ENCODE assay signal across 16 cellular contexts in genomic region chr4:73815145-73815544, GRCh38. TPM values are rescaled to one million over a fixed set of nuclear protein-coding genes. Genes with fewer than 3 reads are reported as not detected.
DNase-seq lines count a peak whose midpoint lies in the region; ATAC-seq and TF ChIP-seq lines count a peak whose summit lies in the region.
"Had no signal": no experiment of that assay in that cellular context is flagged by ENCODE, and none has a peak within 500 bp of the region (broad histone marks: within the 10 kb centered on the region; RNA-seq: fewer than 3 reads in every experiment).

No MANE protein-coding gene starts in this region.

- ATAC-seq in HG02623 (IDR thresholded peaks at IDR 0.05; ENCODE audit: unreplicated experiment) (no peak), HG03520 (IDR thresholded peaks at IDR 0.05; ENCODE audit: unreplicated experiment) (no peak), GM18867 (IDR thresholded peaks at IDR 0.05; ENCODE audit: unreplicated experiment) (no peak)
- ATAC-seq: psoas muscle had no signal

- H3K36me3 ChIP-seq in PC-9 (ENCODE audit: low read depth): no peaks in the 10 kb centered on the region
- H3K36me3 ChIP-seq: BE2C had no signal

- no peak overlapping the region for H2AFZ ChIP-seq in PC-9

- H4K20me1 ChIP-seq in PC-9 (ENCODE audit: insufficient read depth): no peaks in the 10 kb centered on the region

- H3K4me1 ChIP-seq in PC-9 (replicated peaks; ENCODE audit: insufficient read depth): peaks cover 6% of the 10 kb centered on the region; the same call in 1 of the 2 replicates
- H3K4me1 ChIP-seq: BE2C, psoas muscle had no signal

- no peaks in the 10 kb centered on the region for H3K9me3 ChIP-seq in PC-9 (ENCODE audit: insufficient read depth, low read depth)
- H3K9me3 ChIP-seq: BE2C, psoas muscle had no signal

- no peaks in the 10 kb centered on the region for H3K9me2 ChIP-seq in PC-9 (ENCODE audit: insufficient read depth)

- CTCF ChIA-PET in PC-9 (lab: Charles Lee): no interaction called here

- H3K4me3 ChIP-seq in choroid plexus epithelial cell (ENCODE audit: low read depth, low read length) (no peak overlapping the region), PC-9 (no peak overlapping the region)
- H3K4me3 ChIP-seq: psoas muscle had no signal

- POLR2A ChIA-PET in PC-9 (lab: Charles Lee; ENCODE audit: unreplicated experiment): no interaction called here

- no peak overlapping the region for H3K27ac ChIP-seq in PC-9
- H3K27ac ChIP-seq: psoas muscle had no signal

- no peak overlapping the region for H3K4me2 ChIP-seq in PC-9

- no peaks in the 10 kb centered on the region for H3F3A ChIP-seq in PC-9 (ENCODE audit: insufficient read depth, low read depth)

- TF ChIP-seq CTCF in choroid plexus epithelial cell (conservative IDR thresholded peaks at IDR 0.05; ENCODE audit: low read depth, low read length) (no peak), PC-9 (conservative IDR thresholded peaks at IDR 0.05) (no peak)

- no peaks in the 10 kb centered on the region for H3K79me2 ChIP-seq in PC-9 (ENCODE audit: low read depth)

- DNase-seq in A172 (ENCODE audit: low spot score): peak; percentile 11
- peak; percentile 33 for DNase-seq in GDM1 (lab: John Stamatoyannopoulos, UW)
- peak; percentile 60 for DNase-seq in NCI-H2029 (lab: John Stamatoyannopoulos, UW)
- DNase-seq in choroid plexus epithelial cell (ENCODE audit: low read depth): peak; percentile 63
- DNase-seq in PC-9: no peak
- DNase-seq: activated T-cell treated with anti-CD3 and anti-CD28 coated beads, Interleukin-2, amount 50 U/mL, for 1 hour; BE2C; endodermal cell; hippocampal formation; mesendoderm; NCI-H2081; psoas muscle; stimulated activated naive CD4-positive, alpha-beta T cell had no signal

- no peaks in the 10 kb centered on the region for H3K27me3 ChIP-seq in PC-9 (ENCODE audit: insufficient read depth, low read depth)
- H3K27me3 ChIP-seq: BE2C had no signal

- BruUV-seq in PC-9 (replicated peaks; lab: Mats Ljungman, UMichigan): no TSS peak

- intact Hi-C loops in PC-9 (cut with micrococcal nuclease; ENCODE audit: unreplicated experiment): no loop called here

RNA-seq across cellular contexts. Expression of gene CXCL6, which starts 21.3 kb away (rescaled TPM):
- not detected in 2 replicates for total RNA-seq in A172 (2014; rRNA removed; shearing (Covaris generic))
- total RNA-seq in PC-9 (2021): not detected in 2 replicates

RNA-seq across cellular contexts. Expression of gene PF4V1, which starts 38.0 kb away (rescaled TPM):
- total RNA-seq in A172 (2014; rRNA removed; shearing (Covaris generic)): not detected in 2 replicates
- not detected in 2 replicates for total RNA-seq in PC-9 (2021)
- total RNA-seq: endodermal cell, psoas muscle had no signal

RNA-seq across cellular contexts. Expression of gene CXCL1, which starts 54.0 kb away (rescaled TPM):
- not detected in 2 replicates for total RNA-seq in A172 (2014; rRNA removed; shearing (Covaris generic))
- total RNA-seq in PC-9 (2021): 0.33 TPM in 1 of 2 replicates, not detected in the other

Comparison
In these comparisons a context has a peak if more than half of its experiments do, and no peak if none do; other contexts are left out.
1. DNase-seq: peak in A172 (single experiment), GDM1 (single experiment), NCI-H2029 (single experiment) and choroid plexus epithelial cell (single experiment); none in PC-9 (0 of 2).